Comparison of ENCODE assay signal across 1 cellular context in genomic region chr14:68977741-68978549, GRCh38.
TF ChIP-seq lines count a peak whose summit lies in the region.

No MANE protein-coding gene starts in this region.

TF ChIP-seq in HepG2, 621 proteins besides CTCF, POLR2A, EP300 and RAD21 (continued from another document and continues in another):
- no peak for TF ChIP-seq PRDM15 (CRISPR knock-in tag; IDR thresholded peaks at IDR 0.05)
- no peak for TF ChIP-seq MLLT10 (CRISPR knock-in tag; IDR thresholded peaks at IDR 0.05)
- no peak for TF ChIP-seq ZNF546 (CRISPR knock-in tag; conservative IDR thresholded peaks at IDR 0.05)
- no peak for TF ChIP-seq ZSCAN5A (CRISPR knock-in tag; IDR thresholded peaks at IDR 0.05; ENCODE audit: borderline replicate concordance)
- TF ChIP-seq ZNF75D (CRISPR knock-in tag; IDR thresholded peaks at IDR 0.05; ENCODE audit: borderline replicate concordance), result no peak
- TF ChIP-seq BRF2 (CRISPR knock-in tag; IDR thresholded peaks at IDR 0.05), result peak; percentile 63; the same call in 1 of the 2 replicates
- 0 out of 2 replicates have a peak, but pooled peaks have one; percentile 43 for TF ChIP-seq SNAPC2 (CRISPR knock-in tag; IDR thresholded peaks at IDR 0.05)
- TF ChIP-seq PREB (CRISPR knock-in tag; IDR thresholded peaks at IDR 0.05), result no peak
- TF ChIP-seq ZSCAN25 (CRISPR knock-in tag; IDR thresholded peaks at IDR 0.05), result 0 out of 2 replicates have a peak, but pooled peaks have one; percentile 33
- no peak for TF ChIP-seq FIP1L1 (IDR thresholded peaks at IDR 0.05; ENCODE audit: borderline replicate concordance, insufficient read depth, low read depth, low read length)
- TF ChIP-seq CREB1 (IDR thresholded peaks at IDR 0.05), result no peak
- TF ChIP-seq CREB1 (CRISPR knock-in tag; IDR thresholded peaks at IDR 0.05), result no peak
- no peak for TF ChIP-seq ARID3A (IDR thresholded peaks at IDR 0.05; ENCODE audit: low read depth, low read length)
- TF ChIP-seq ZNF770 (CRISPR knock-in tag; IDR thresholded peaks at IDR 0.05), result peak; percentile 32
- TF ChIP-seq NR2F1 (CRISPR knock-in tag; IDR thresholded peaks at IDR 0.05), result no peak
- TF ChIP-seq ZNF891 (CRISPR knock-in tag; IDR thresholded peaks at IDR 0.05), result no peak
- no peak for TF ChIP-seq ZXDC (CRISPR knock-in tag; IDR thresholded peaks at IDR 0.05)
- TF ChIP-seq ZNF343 (CRISPR knock-in tag; IDR thresholded peaks at IDR 0.05), result no peak
- TF ChIP-seq KAT7 (CRISPR knock-in tag; IDR thresholded peaks at IDR 0.05; ENCODE audit: borderline replicate concordance), result 0 out of 2 replicates have a peak, but pooled peaks have one; percentile 31
- TF ChIP-seq TFE3 (CRISPR knock-in tag; IDR thresholded peaks at IDR 0.05), result 0 out of 2 replicates have a peak, but pooled peaks have one; percentile 19
- no peak for TF ChIP-seq ZNF414 (CRISPR knock-in tag; IDR thresholded peaks at IDR 0.05)
- TF ChIP-seq ZNF20 (CRISPR knock-in tag; IDR thresholded peaks at IDR 0.05), result 0 out of 2 replicates have a peak, but pooled peaks have one; percentile 59
- no peak for TF ChIP-seq ZNF878 (CRISPR knock-in tag; IDR thresholded peaks at IDR 0.05)
- peak; percentile 23; the same call in 1 of the 2 replicates for TF ChIP-seq RXRA (CRISPR knock-in tag; IDR thresholded peaks at IDR 0.05)
- TF ChIP-seq ZNF782 (CRISPR knock-in tag; IDR thresholded peaks at IDR 0.05; ENCODE audit: borderline replicate concordance), result no peak
- peak; percentile 63 for TF ChIP-seq RARA (CRISPR knock-in tag; IDR thresholded peaks at IDR 0.05)
- no peak for TF ChIP-seq SIN3B (IDR thresholded peaks at IDR 0.05; ENCODE audit: low read length)
- no peak; the same call in none of the 2 replicates for TF ChIP-seq HOXA3 (CRISPR knock-in tag; IDR thresholded peaks at IDR 0.05)
- TF ChIP-seq GABPA (IDR thresholded peaks at IDR 0.05; ENCODE audit: low read depth, low read length), result no peak
- peak; percentile 57; the same call in 1 of the 2 replicates for TF ChIP-seq GABPA (CRISPR knock-in tag; IDR thresholded peaks at IDR 0.05; ENCODE audit: low read depth)
- TF ChIP-seq ZNF772 (CRISPR knock-in tag; IDR thresholded peaks at IDR 0.05), result 0 out of 2 replicates have a peak, but pooled peaks have one; percentile 39
- TF ChIP-seq ZBTB21 (CRISPR knock-in tag; IDR thresholded peaks at IDR 0.05), result no peak
- TF ChIP-seq ZNF282 (IDR thresholded peaks at IDR 0.05; ENCODE audit: partially characterized antibody), result no peak
- no peak for TF ChIP-seq NFE2 (CRISPR knock-in tag; IDR thresholded peaks at IDR 0.05)
- TF ChIP-seq ZNF552 (CRISPR knock-in tag; IDR thresholded peaks at IDR 0.05; ENCODE audit: borderline replicate concordance), result no peak
- TF ChIP-seq TRIM22 (IDR thresholded peaks at IDR 0.05), result no peak
- TF ChIP-seq ZFP36 (IDR thresholded peaks at IDR 0.05; ENCODE audit: borderline replicate concordance, low read depth, low read length, partially characterized antibody), result no peak
- no peak for TF ChIP-seq KLF12 (CRISPR knock-in tag; IDR thresholded peaks at IDR 0.05; ENCODE audit: borderline replicate concordance)
- TF ChIP-seq ZNF232 (CRISPR knock-in tag; IDR thresholded peaks at IDR 0.05; ENCODE audit: borderline replicate concordance), result no peak
- TF ChIP-seq ZNF574 (CRISPR knock-in tag; IDR thresholded peaks at IDR 0.05), result no peak; the same call in 1 of the 2 replicates
